2 cellular contexts compared by ENCODE assay signal in the genomic region with DNA sequence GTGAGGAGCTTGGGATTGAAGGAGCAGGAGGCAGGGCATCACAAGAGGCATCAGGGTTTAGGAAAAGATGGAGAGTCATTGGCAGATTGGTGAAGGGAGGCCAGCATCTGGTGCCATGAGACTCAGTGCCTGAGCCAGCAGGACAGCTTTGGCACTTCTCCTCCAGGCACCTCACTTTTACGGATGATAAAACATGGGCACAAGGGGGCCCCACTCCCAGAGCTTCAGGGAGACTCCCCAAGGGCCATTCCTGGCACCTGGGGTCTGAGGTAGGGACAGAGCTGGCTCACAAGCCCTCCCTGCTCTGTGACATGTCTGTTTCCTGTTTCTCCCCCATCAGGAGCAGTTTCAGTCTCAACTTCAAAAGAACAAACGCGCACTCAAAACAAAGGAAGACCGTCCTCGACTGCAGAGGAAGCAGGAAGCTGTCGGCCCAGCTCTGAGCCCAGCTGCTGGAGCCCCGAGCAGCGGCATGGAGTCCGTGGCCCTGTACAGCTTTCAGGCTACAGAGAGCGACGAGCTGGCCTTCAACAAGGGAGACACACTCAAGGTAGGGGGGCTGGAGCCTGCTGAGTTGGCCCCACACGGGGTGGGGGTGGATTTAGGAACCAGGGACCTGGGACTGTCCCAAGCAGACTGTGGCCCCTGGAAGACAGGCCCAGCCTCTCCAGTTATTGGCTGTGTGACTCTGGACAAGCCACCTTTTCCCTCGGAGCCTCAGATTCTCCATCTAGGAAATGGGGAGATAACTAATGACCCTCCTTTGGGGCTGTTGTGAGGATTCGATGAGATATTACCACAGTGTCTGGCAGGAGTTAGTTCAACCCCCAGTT. TPM values are rescaled to one million over a fixed set of nuclear protein-coding genes. Genes with fewer than 3 reads are reported as not detected.
"Had no signal": no experiment of that assay in that cellular context is flagged by ENCODE, and none has a peak within 500 bp of the region (broad histone marks: within the 10 kb centered on the region; RNA-seq: fewer than 3 reads in every experiment).

Gene GRAPL, plus strand, starts transcription at position 442 of the 833 bp plus-strand sequence. Its CDS starts 31 bp downstream, at position 473.

RNA-seq across cellular contexts. Expression of gene GRAPL, which starts in this region (rescaled TPM):
- total RNA-seq: myocyte, smooth muscle cell had no signal
- polyA plus RNA-seq: smooth muscle cell had no signal
